8 cellular contexts compared by ENCODE assay signal in the genomic region with DNA sequence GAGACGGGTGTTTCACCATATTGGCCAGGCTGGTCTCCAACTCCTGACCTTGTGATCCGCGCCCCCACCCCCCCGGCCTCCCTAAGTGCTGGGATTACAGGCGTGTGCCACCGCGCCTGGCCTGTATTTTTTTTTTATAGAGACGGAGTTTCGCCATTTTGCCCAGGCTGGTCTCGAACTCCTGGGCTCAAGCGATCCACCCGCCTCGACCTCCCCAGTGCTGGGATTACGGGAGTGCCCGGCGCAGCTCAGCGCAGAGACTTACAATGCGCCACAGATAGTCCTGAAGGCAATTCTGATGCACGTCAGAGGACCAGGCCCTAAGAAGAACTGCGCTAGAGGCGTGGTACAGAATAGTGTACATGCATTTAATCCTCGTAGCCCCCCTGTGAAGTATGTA. TPM values are rescaled to one million over a fixed set of nuclear protein-coding genes. Genes with fewer than 3 reads are reported as not detected.
DNase-seq lines count a peak whose midpoint lies in the region; ATAC-seq and TF ChIP-seq lines count a peak whose summit lies in the region.

No MANE protein-coding gene starts in this region.

- H3K27me3 ChIP-seq in MM.1S (replicated peaks; ENCODE audit: insufficient read depth, low read length): no peaks in the 10 kb centered on the region
- H3K27me3 ChIP-seq in colonic mucosa: no peaks in the 10 kb centered on the region

- no peaks in the 10 kb centered on the region for H3K36me3 ChIP-seq in MM.1S (replicated peaks; ENCODE audit: insufficient read depth, low read length)
- H3K36me3 ChIP-seq in colonic mucosa: no peaks in the 10 kb centered on the region

- H3K36me3 Mint-ChIP-seq in natural killer cell treated with Interleukin-12 subunit alpha and Interleukin-12 subunit beta and Interleukin-15 and Interleukin-18, amount 100 ng/mL, for 72 hours: no peaks in the 10 kb centered on the region

- DNase-seq in AG10803 (ENCODE audit: low read depth) (no peak), MM.1S (no peak), colonic mucosa (no peak), GM13977 (ENCODE audit: low spot score) (no peak)
- no peak for DNase-seq in natural killer cell treated with Interleukin-12 subunit alpha and Interleukin-12 subunit beta and Interleukin-15 and Interleukin-18, amount 100 ng/mL, for 72 hours (ENCODE audit: low spot score)

- intact Hi-C loops in colonic mucosa (cut with DNase I): no loop called here

- peak overlapping the region; percentile 60 for H3K4me2 ChIP-seq in MM.1S (ENCODE audit: low read depth, low read length)

- no peak for TF ChIP-seq CTCF in AG10803 (conservative IDR thresholded peaks at IDR 0.05; ENCODE audit: low read length)
- TF ChIP-seq CTCF in MM.1S (IDR thresholded peaks at IDR 0.05; ENCODE audit: low read length): no peak
- no peak for TF ChIP-seq CTCF in colonic mucosa (IDR thresholded peaks at IDR 0.05)
- no peak for TF ChIP-seq CTCF in GM13977 (IDR thresholded peaks at IDR 0.05; ENCODE audit: extremely low read depth, insufficient read depth, missing control alignments)

- no peaks in the 10 kb centered on the region for H3K9me3 Mint-ChIP-seq in natural killer cell treated with Interleukin-12 subunit alpha and Interleukin-12 subunit beta and Interleukin-15 and Interleukin-18, amount 100 ng/mL, for 72 hours

- H3K4me1 ChIP-seq in MM.1S (ENCODE audit: low read length) (peaks cover 15% of the 10 kb centered on the region), colonic mucosa (peaks cover 7% of the 10 kb centered on the region)

- in situ Hi-C loops in GM13977 (cut with MboI; ENCODE audit: low pct_unique_long_range_greater_than_20kb, low sequenced_read_pairs, unreplicated experiment): no loop called here

- H3K4me1 Mint-ChIP-seq in natural killer cell treated with Interleukin-12 subunit alpha and Interleukin-12 subunit beta and Interleukin-15 and Interleukin-18, amount 100 ng/mL, for 72 hours (ENCODE audit: low read depth in 2 of 2): peaks cover 12 to 16% of the 10 kb centered on the region in 2 donors

- no peaks in the 10 kb centered on the region for H3K27me3 Mint-ChIP-seq in natural killer cell treated with Interleukin-12 subunit alpha and Interleukin-12 subunit beta and Interleukin-15 and Interleukin-18, amount 100 ng/mL, for 72 hours

- H3K4me3 Mint-ChIP-seq in natural killer cell treated with Interleukin-12 subunit alpha and Interleukin-12 subunit beta and Interleukin-15 and Interleukin-18, amount 100 ng/mL, for 72 hours: peak overlapping the region; percentile 88

- H3K79me2 ChIP-seq in MM.1S (ENCODE audit: low read length): peaks cover 35% of the 10 kb centered on the region

- ATAC-seq in natural killer cell treated with Interleukin-12 subunit alpha and Interleukin-12 subunit beta and Interleukin-15 and Interleukin-18, amount 100 ng/mL, for 72 hours: no peak
- ATAC-seq in GM18870 (IDR thresholded peaks at IDR 0.05; ENCODE audit: unreplicated experiment) (no peak), GM21390 (IDR thresholded peaks at IDR 0.05; ENCODE audit: unreplicated experiment) (no peak), GM18520 (IDR thresholded peaks at IDR 0.05; ENCODE audit: unreplicated experiment) (no peak)

- no peaks in the 10 kb centered on the region for H3K9me2 ChIP-seq in MM.1S (replicated peaks; ENCODE audit: insufficient read depth, low read length)

- peak overlapping the region; percentile 85 to 92 for H3K27ac Mint-ChIP-seq in natural killer cell treated with Interleukin-12 subunit alpha and Interleukin-12 subunit beta and Interleukin-15 and Interleukin-18, amount 100 ng/mL, for 72 hours

- H4K20me1 ChIP-seq in MM.1S (ENCODE audit: insufficient read depth, low read length): no peaks in the 10 kb centered on the region

- H3K9ac ChIP-seq in MM.1S (ENCODE audit: low read length): peak overlapping the region; percentile 89
- H3K9ac ChIP-seq in colonic mucosa (ENCODE audit: low read depth in 2 of 2, low read length in 2 of 2): peak overlapping the region in 1 of 2 donors; percentile 16

- peak overlapping the region; percentile 90 for H2AFZ ChIP-seq in MM.1S (ENCODE audit: low read length)

- H3K4me3 ChIP-seq in AG10803 (ENCODE audit: low read length) (peak overlapping the region; percentile 85), MM.1S (ENCODE audit: low read length) (peak overlapping the region; percentile 84), colonic mucosa (peak overlapping the region; percentile 85)

- H3K27ac ChIP-seq in MM.1S (ENCODE audit: low read length): peak overlapping the region; percentile 91; the same call in 1 of the 2 replicates
- H3K27ac ChIP-seq in colonic mucosa: peak overlapping the region; percentile 90

- H3F3A ChIP-seq in MM.1S (ENCODE audit: insufficient read depth, low read length): peaks cover 16% of the 10 kb centered on the region

- H3K9me3 ChIP-seq in MM.1S (replicated peaks; ENCODE audit: insufficient read depth, low read length) (no peaks in the 10 kb centered on the region), colonic mucosa (no peaks in the 10 kb centered on the region)

RNA-seq across cellular contexts. Expression of a gene that starts 0.6 kb away (rescaled TPM):
- total RNA-seq in colonic mucosa: 100 to 1,000 TPM; 147 to 159 TPM
- total RNA-seq in natural killer cell treated with Interleukin-12 subunit alpha and Interleukin-12 subunit beta and Interleukin-15 and Interleukin-18, amount 100 ng/mL, for 72 hours: 100 to 1,000 TPM; 132 to 149 TPM

RNA-seq across cellular contexts. Expression of a gene that starts 11.4 kb away (rescaled TPM):
- 10 to 100 TPM; 43.2 to 54.3 TPM for total RNA-seq in colonic mucosa
- 10 to 100 TPM; 34.1 to 36.5 TPM for total RNA-seq in natural killer cell treated with Interleukin-12 subunit alpha and Interleukin-12 subunit beta and Interleukin-15 and Interleukin-18, amount 100 ng/mL, for 72 hours

RNA-seq across cellular contexts. Expression of a gene that starts 11.6 kb away (rescaled TPM):
- total RNA-seq in colonic mucosa: 10 to 100 TPM in 1 of 2 donors, 1 to 10 TPM in 1; 9.7 to 51.7 TPM
- total RNA-seq in natural killer cell treated with Interleukin-12 subunit alpha and Interleukin-12 subunit beta and Interleukin-15 and Interleukin-18, amount 100 ng/mL, for 72 hours: 100 to 1,000 TPM in 1 of 2 donors, 10 to 100 TPM in 1; 59.2 to 140 TPM

RNA-seq across cellular contexts. Expression of a gene that starts 16.2 kb away (rescaled TPM):
- 10 to 100 TPM; 26.6 to 40.0 TPM for total RNA-seq in colonic mucosa
- 10 to 100 TPM; 18.6 to 30.7 TPM for total RNA-seq in natural killer cell treated with Interleukin-12 subunit alpha and Interleukin-12 subunit beta and Interleukin-15 and Interleukin-18, amount 100 ng/mL, for 72 hours

RNA-seq across cellular contexts. Expression of a gene that starts 22.1 kb away (rescaled TPM):
- 10 to 100 TPM in 1 of 2 donors, 1 to 10 TPM in 1; 8.1 to 17.3 TPM for total RNA-seq in colonic mucosa
- total RNA-seq in natural killer cell treated with Interleukin-12 subunit alpha and Interleukin-12 subunit beta and Interleukin-15 and Interleukin-18, amount 100 ng/mL, for 72 hours: 10 to 100 TPM in 1 of 2 donors, 1 to 10 TPM in 1; 9.8 to 23.7 TPM
